Comparison of ENCODE assay signal across 11 cellular contexts in genomic region chr1:1068077-1068373, GRCh38. TPM values are rescaled to one million over a fixed set of nuclear protein-coding genes. Genes with fewer than 3 reads are reported as not detected.
DNase-seq lines count a peak whose midpoint lies in the region; TF ChIP-seq lines count a peak whose summit lies in the region.
"Had no signal": no experiment of that assay in that cellular context is flagged by ENCODE, and none has a peak within 500 bp of the region (broad histone marks: within the 10 kb centered on the region; RNA-seq: fewer than 3 reads in every experiment).

No MANE protein-coding gene starts in this region.

- no peaks in the 10 kb centered on the region for H3K36me3 Mint-ChIP-seq in activated CD4-positive, alpha-beta T cell treated with anti-CD3 and anti-CD28 coated beads, Interleukin-2, amount 10 ng/mL, durations not matched to agents 7 days and 5 days (ENCODE audit: low read depth)

- H3K27ac Mint-ChIP-seq in activated CD4-positive, alpha-beta T cell treated with anti-CD3 and anti-CD28 coated beads, Interleukin-2, amount 10 ng/mL, durations not matched to agents 7 days and 5 days: no peak overlapping the region

- H3K9ac ChIP-seq in rectal smooth muscle tissue (ENCODE audit: low read length): no peak overlapping the region

- H3K9me3 ChIP-seq in Peyer's patch: no peaks in the 10 kb centered on the region
- peaks cover 0 to 5% of the 10 kb centered on the region in 2 donors for H3K9me3 ChIP-seq in esophagus (ENCODE audit: control insufficient read depth in 2 of 2, insufficient read depth in 1 of 2, low read depth in 1 of 2, low read length in 1 of 2)

- no peak for DNase-seq in activated CD4-positive, alpha-beta T cell treated with anti-CD3 and anti-CD28 coated beads, Interleukin-2, amount 10 ng/mL, durations not matched to agents 7 days and 5 days
- no peak for DNase-seq in activated CD4-positive, alpha-beta T cell treated with anti-CD3 and anti-CD28 coated beads, Interleukin-2, amount 50 U/mL, for 48 hours
- DNase-seq in Peyer's patch (no peak), glomerular visceral epithelial cell (ENCODE audit: extremely low spot score) (no peak), GDM1 (lab: John Stamatoyannopoulos, UW) (no peak), nucleus accumbens (lab: John Stamatoyannopoulos, UW) (no peak)
- DNase-seq: NCI-H1436 treated with DMSO at 0.1 percent for 48 hours had no signal

- H3K4me1 ChIP-seq in Peyer's patch: peaks cover 3 to 32% (median 24%) of the 10 kb centered on the region in 4 donors
- H3K4me1 ChIP-seq in esophagus (ENCODE audit: control insufficient read depth in 2 of 2, insufficient read depth in 2 of 2, low read length in 1 of 2): peaks cover 9 to 14% of the 10 kb centered on the region in 2 donors
- no peaks in the 10 kb centered on the region for H3K4me1 ChIP-seq in rectal smooth muscle tissue (ENCODE audit: control insufficient read depth, insufficient read depth, low read length)

- POLR2A ChIA-PET in activated CD4-positive, alpha-beta T cell treated with anti-CD3 and anti-CD28 coated beads, Interleukin-2, amount 10 ng/mL, durations not matched to agents 7 days and 5 days (lab: Charles Lee): no interaction called here

- H3K36me3 ChIP-seq in Peyer's patch: no peaks in the 10 kb centered on the region
- peaks cover 0 to 13% of the 10 kb centered on the region in 2 donors for H3K36me3 ChIP-seq in esophagus (ENCODE audit: control insufficient read depth in 2 of 2, insufficient read depth in 2 of 2, low read length in 1 of 2)
- no peaks in the 10 kb centered on the region for H3K36me3 ChIP-seq in rectal smooth muscle tissue (ENCODE audit: control insufficient read depth, insufficient read depth, low read length)

- H3K4me3 ChIP-seq in Peyer's patch (peak overlapping the region in 3 of 4 donors; percentile 54 to 68 (median 55)), esophagus (ENCODE audit: low read depth in 1 of 2, low read length in 2 of 2) (peak overlapping the region; percentile 41 to 54), rectal smooth muscle tissue (ENCODE audit: low read length) (peak overlapping the region; percentile 6)

- WGBS in esophagus, 2 donors: 33 to 40% methylated on average over 8 of the region's 8 CpGs

- peaks cover 0 to 3% of the 10 kb centered on the region in 2 donors for H3K27me3 ChIP-seq in Peyer's patch
- no peaks in the 10 kb centered on the region for H3K27me3 ChIP-seq in esophagus (ENCODE audit: control insufficient read depth in 1 of 2, insufficient read depth in 2 of 2, low read length in 2 of 2)
- H3K27me3 ChIP-seq in rectal smooth muscle tissue (ENCODE audit: control insufficient read depth, insufficient read depth, low read length): peaks cover 14% of the 10 kb centered on the region

- TF ChIP-seq POLR2A in Peyer's patch (IDR thresholded peaks at IDR 0.05): no peak

- no peak for TF ChIP-seq CTCF in Peyer's patch (IDR thresholded peaks at IDR 0.05)

- no peaks in the 10 kb centered on the region for H3K9me3 Mint-ChIP-seq in activated CD4-positive, alpha-beta T cell treated with anti-CD3 and anti-CD28 coated beads, Interleukin-2, amount 10 ng/mL, durations not matched to agents 7 days and 5 days

- peaks cover 17% of the 10 kb centered on the region for H3K4me1 Mint-ChIP-seq in activated CD4-positive, alpha-beta T cell treated with anti-CD3 and anti-CD28 coated beads, Interleukin-2, amount 10 ng/mL, durations not matched to agents 7 days and 5 days

- CTCF ChIA-PET in activated CD4-positive, alpha-beta T cell treated with anti-CD3 and anti-CD28 coated beads, Interleukin-2, amount 10 ng/mL, durations not matched to agents 7 days and 5 days (lab: Charles Lee): interaction anchor here (1.4 kb wide), 1 partner anchor 35 kb away, joined by 3 read pairs; no protein-coding TSS in a partner anchor

- no peaks in the 10 kb centered on the region for H3K27me3 Mint-ChIP-seq in activated CD4-positive, alpha-beta T cell treated with anti-CD3 and anti-CD28 coated beads, Interleukin-2, amount 10 ng/mL, durations not matched to agents 7 days and 5 days

- H3K27ac ChIP-seq in Peyer's patch (peak overlapping the region in 2 of 4 donors; percentile 76 to 78), esophagus (ENCODE audit: low read depth in 2 of 2, low read length in 1 of 2) (peak overlapping the region; percentile 83 to 92), rectal smooth muscle tissue (ENCODE audit: low read depth, low read length) (no peak overlapping the region)

- peak overlapping the region; percentile 79 for H3K4me3 Mint-ChIP-seq in activated CD4-positive, alpha-beta T cell treated with anti-CD3 and anti-CD28 coated beads, Interleukin-2, amount 10 ng/mL, durations not matched to agents 7 days and 5 days

RNA-seq across cellular contexts. Expression of gene RNF223, which starts 6.1 kb away (rescaled TPM):
- total RNA-seq in activated CD4-positive, alpha-beta T cell treated with anti-CD3 and anti-CD28 coated beads, Interleukin-2, amount 10 ng/mL, durations not matched to agents 7 days and 5 days: not detected
- total RNA-seq in Peyer's patch: 1 to 10 TPM in 1 of 4 donors, not detected in 3; 1.3 TPM
- 10 to 100 TPM; 28.2 to 44.2 TPM for polyA plus RNA-seq in esophagus
- total RNA-seq: lung microvascular endothelial cell, SK-MEL-5 had no signal

RNA-seq across cellular contexts. Expression of gene C1orf159, which starts 47.9 kb away (rescaled TPM):
- total RNA-seq in activated CD4-positive, alpha-beta T cell treated with anti-CD3 and anti-CD28 coated beads, Interleukin-2, amount 10 ng/mL, durations not matched to agents 7 days and 5 days: 10 to 100 TPM; 18.0 to 22.0 TPM
- total RNA-seq in Peyer's patch: 10 to 100 TPM; 14.0 to 32.0 (median 22.7) TPM
- 10 to 100 TPM; 13.0 to 27.5 TPM for polyA plus RNA-seq in esophagus

RNA-seq across cellular contexts. Expression of gene AGRN, which starts 48.1 kb away (rescaled TPM):
- 1 to 10 TPM; 7.4 to 8.3 TPM for total RNA-seq in activated CD4-positive, alpha-beta T cell treated with anti-CD3 and anti-CD28 coated beads, Interleukin-2, amount 10 ng/mL, durations not matched to agents 7 days and 5 days
- 100 to 1,000 TPM in 1 of 4 donors, 10 to 100 TPM in 3; 33.0 to 103 (median 41.4) TPM for total RNA-seq in Peyer's patch
- 10 to 100 TPM; 17.0 to 40.6 TPM for polyA plus RNA-seq in esophagus

RNA-seq across cellular contexts. Expression of gene ISG15, which starts 54.7 kb away (rescaled TPM):
- 100 to 1,000 TPM; 237 to 332 TPM for total RNA-seq in activated CD4-positive, alpha-beta T cell treated with anti-CD3 and anti-CD28 coated beads, Interleukin-2, amount 10 ng/mL, durations not matched to agents 7 days and 5 days
- 10 to 100 TPM; 17.0 to 91.6 (median 40.1) TPM for total RNA-seq in Peyer's patch
- polyA plus RNA-seq in esophagus: 10 to 100 TPM; 17.8 to 40.7 TPM
